In the genomic region with DNA sequence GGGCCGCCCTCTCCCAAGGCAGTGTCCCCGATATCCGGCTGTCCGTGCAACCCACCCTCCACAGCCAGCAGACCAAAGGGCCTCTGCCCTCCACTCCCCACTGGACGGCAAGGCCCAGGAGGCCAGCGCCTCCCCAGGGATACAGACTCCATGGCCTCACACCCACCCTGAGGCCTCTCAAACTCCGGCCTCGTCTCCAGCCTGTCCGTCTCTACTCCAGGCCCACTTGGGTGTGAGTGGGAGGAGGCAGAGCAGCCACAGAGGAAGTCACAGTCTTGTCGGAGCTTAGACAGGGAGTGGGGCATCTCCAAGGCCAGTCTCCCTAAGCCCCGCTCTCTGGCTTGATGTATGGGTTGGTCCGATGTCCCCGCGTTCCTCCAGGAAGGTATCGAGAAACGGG, we compare ENCODE assay signal across 19 cellular contexts.
"Had no signal": no experiment of that assay in that cellular context is flagged by ENCODE, and none has a peak within 500 bp of the region (broad histone marks: within the 10 kb centered on the region; RNA-seq: fewer than 3 reads in every experiment).

No MANE protein-coding gene starts in this region.

- H3K4me3 ChIP-seq: dorsolateral prefrontal cortex, heart right ventricle, left lung, lower lobe of right lung, ovary, right atrium auricular region, tibial artery, upper lobe of left lung, vagina had no signal

- H3K36me3 ChIP-seq: heart right ventricle, left lung, lower lobe of right lung, ovary, right atrium auricular region, tibial artery, upper lobe of left lung, vagina had no signal

- H3K27ac ChIP-seq: heart right ventricle, left lung, lower lobe of right lung, ovary, right atrium auricular region, tibial artery, upper lobe of left lung, vagina had no signal

- H3K9me3 ChIP-seq: heart right ventricle, left lung, lower lobe of right lung, ovary, right atrium auricular region, tibial artery, upper lobe of left lung, vagina had no signal

- ATAC-seq: heart right ventricle; left lung; lower lobe of right lung; natural killer cell treated with Interleukin-12 subunit alpha and Interleukin-12 subunit beta and Interleukin-15 and Interleukin-18, amount 100 ng/mL, for 72 hours had no signal

- H3K27me3 ChIP-seq: ovary, right atrium auricular region, vagina had no signal

- H3K4me1 ChIP-seq: heart right ventricle, left lung, lower lobe of right lung, right atrium auricular region, tibial artery, upper lobe of left lung, vagina had no signal

- FAIRE-seq: frontal cortex, islet of Langerhans, small intestine had no signal

- DNase-seq: cortex of kidney; dorsolateral prefrontal cortex; effector CD8-positive, alpha-beta T cell; heart right ventricle; hypothalamus; lower lobe of right lung; midbrain; small intestine; stimulated activated CD4-positive, alpha-beta T cell treated with anti-CD3 and anti-CD28 coated beads, Interleukin-12 subunit alpha, Interleukin-12 subunit beta, amount 100 ng/mL, for 4 hours; stimulated activated naive CD4-positive, alpha-beta T cell treated with Interleukin-2 at 50 U/mL for 16 hours; tibial artery; upper lobe of left lung had no signal
